Comparison of ENCODE assay signal across 1 cellular context in genomic region chr22:46331496-46331895, GRCh38.
TF ChIP-seq lines count a peak whose summit lies in the region.

No MANE protein-coding gene starts in this region.

TF ChIP-seq in GM12878, 131 proteins besides CTCF, POLR2A, EP300 and RAD21:
- TF ChIP-seq CREB1 (IDR thresholded peaks at IDR 0.05; ENCODE audit: low read depth) (no peak), EZH2 (IDR thresholded peaks at IDR 0.05; ENCODE audit: borderline replicate concordance, control insufficient read depth, low read depth, low read length) (no peak), USF1 (IDR thresholded peaks at IDR 0.05; ENCODE audit: borderline replicate concordance, extremely low read length, insufficient read depth, low read depth, low read length) (no peak), RELA (IDR thresholded peaks at IDR 0.05; ENCODE audit: borderline replicate concordance, partially characterized antibody) (no peak), RUNX3 (IDR thresholded peaks at IDR 0.05; ENCODE audit: low read length) (no peak), SREBF1 (IDR thresholded peaks at IDR 0.05; ENCODE audit: low read length) (no peak), CHD4 (IDR thresholded peaks at IDR 0.05) (no peak)
